13 cellular contexts compared by ENCODE assay signal in genomic region chr11:57320719-57321387, GRCh38. TPM values are rescaled to one million over a fixed set of nuclear protein-coding genes. Genes with fewer than 3 reads are reported as not detected.
A peak's percentile ranks its signal among the peaks of the same experiment; 100 is the strongest.
DNase-seq lines count a peak whose midpoint lies in the region; ATAC-seq and TF ChIP-seq lines count a peak whose summit lies in the region.
"Had no signal": no experiment of that assay in that cellular context is flagged by ENCODE, and none has a peak within 500 bp of the region (broad histone marks: within the 10 kb centered on the region; RNA-seq: fewer than 3 reads in every experiment).

No MANE protein-coding gene starts in this region.

- H3K4me3 Mint-ChIP-seq in stimulated activated naive CD8-positive, alpha-beta T cell treated with anti-CD3 and anti-CD28 coated beads, Interleukin-15, Interleukin-2, amounts not matched to agents 100 ng/mL and 50 ng/mL, for 24 hours, result no peak overlapping the region
- peak overlapping the region; percentile 97 for H3K4me3 Mint-ChIP-seq in neural crest cell

- peak overlapping the region; percentile 96 to 100 (median 99) for H3K27ac ChIP-seq in esophagus squamous epithelium

- no peaks in the 10 kb centered on the region for H3K27me3 ChIP-seq in esophagus squamous epithelium
- H3K27me3 ChIP-seq: BE2C had no signal

- peaks cover 28 to 50% (median 29%) of the 10 kb centered on the region in 3 donors for H3K36me3 ChIP-seq in esophagus squamous epithelium

- H3K27ac Mint-ChIP-seq in stimulated activated naive CD8-positive, alpha-beta T cell treated with anti-CD3 and anti-CD28 coated beads, Interleukin-15, Interleukin-2, amounts not matched to agents 100 ng/mL and 50 ng/mL, for 24 hours, result peak overlapping the region; percentile 19
- H3K27ac Mint-ChIP-seq in neural crest cell (ENCODE audit: unreplicated experiment), result no peak overlapping the region

- H3K4me1 Mint-ChIP-seq in stimulated activated naive CD8-positive, alpha-beta T cell treated with anti-CD3 and anti-CD28 coated beads, Interleukin-15, Interleukin-2, amounts not matched to agents 100 ng/mL and 50 ng/mL, for 24 hours (ENCODE audit: low read depth), result peaks cover 31% of the 10 kb centered on the region
- peaks cover 51% of the 10 kb centered on the region for H3K4me1 Mint-ChIP-seq in neural crest cell

- ATAC-seq in stimulated activated naive CD8-positive, alpha-beta T cell treated with anti-CD3 and anti-CD28 coated beads, Interleukin-15, Interleukin-2, amounts not matched to agents 100 U/mL and 50 U/mL, for 24 hours, result no peak
- ATAC-seq: esophagus mucosa had no signal

- H3K4me1 ChIP-seq in esophagus squamous epithelium, result peaks cover 42 to 91% (median 71%) of the 10 kb centered on the region in 3 donors

- intact Hi-C loops in esophagus squamous epithelium (cut with DNase I), result no loop called here

- no peaks in the 10 kb centered on the region for H3K9me3 ChIP-seq in esophagus squamous epithelium
- H3K9me3 ChIP-seq: BE2C had no signal

- 61 to 62% methylated on average over 2 of the region's 2 CpGs for WGBS in esophagus squamous epithelium, 2 donors

- no peaks in the 10 kb centered on the region for H3K27me3 Mint-ChIP-seq in stimulated activated naive CD8-positive, alpha-beta T cell treated with anti-CD3 and anti-CD28 coated beads, Interleukin-15, Interleukin-2, amounts not matched to agents 100 ng/mL and 50 ng/mL, for 24 hours
- H3K27me3 Mint-ChIP-seq in neural crest cell (ENCODE audit: low read depth), result no peaks in the 10 kb centered on the region

- H3K4me3 ChIP-seq in esophagus squamous epithelium, result peak overlapping the region in 3 of 4 donors; percentile 86 to 93 (median 86)

- no peak for TF ChIP-seq CTCF in esophagus squamous epithelium (IDR thresholded peaks at IDR 0.05)
- no peak for TF ChIP-seq CTCF in neural crest cell (conservative IDR thresholded peaks at IDR 0.05)

- no peak for DNase-seq in stimulated activated naive CD8-positive, alpha-beta T cell treated with anti-CD3 and anti-CD28 coated beads, Interleukin-15, Interleukin-2, amounts not matched to agents 100 U/mL and 50 U/mL, for 24 hours
- DNase-seq in esophagus squamous epithelium (lab: John Stamatoyannopoulos, UW), result no peak
- DNase-seq in neural crest cell (ENCODE audit: low read depth, low spot score), result no peak
- DNase-seq in NCI-H510A treated with DMSO at 0.1 percent for 48 hours (lab: John Stamatoyannopoulos, UW), result no peak
- DNase-seq in NCI-H1092 (lab: John Stamatoyannopoulos, UW), result no peak
- no peak for DNase-seq in activated naive CD4-positive, alpha-beta T cell treated with anti-CD3 and anti-CD28 coated beads, Interleukin-2, amount 50 U/mL, for 16 hours
- no peak for DNase-seq in NCI-H524 (lab: John Stamatoyannopoulos, UW)
- DNase-seq: activated CD4-positive, alpha-beta T cell treated with anti-CD3 and anti-CD28 coated beads for 48 hours; BE2C; midbrain; stimulated activated CD4-positive, alpha-beta T cell treated with anti-CD3 and anti-CD28 coated beads, Interleukin-2, amount 100 ng/mL, for 48 hours had no signal

- TF ChIP-seq POLR2A in esophagus squamous epithelium (IDR thresholded peaks at IDR 0.05), result no peak

- H3K36me3 Mint-ChIP-seq in stimulated activated naive CD8-positive, alpha-beta T cell treated with anti-CD3 and anti-CD28 coated beads, Interleukin-15, Interleukin-2, amounts not matched to agents 100 ng/mL and 50 ng/mL, for 24 hours (ENCODE audit: low read depth), result peaks cover 15% of the 10 kb centered on the region
- H3K36me3 Mint-ChIP-seq in neural crest cell (ENCODE audit: low read depth), result peaks cover 11% of the 10 kb centered on the region

- H3K9me3 Mint-ChIP-seq in stimulated activated naive CD8-positive, alpha-beta T cell treated with anti-CD3 and anti-CD28 coated beads, Interleukin-15, Interleukin-2, amounts not matched to agents 100 ng/mL and 50 ng/mL, for 24 hours, result no peaks in the 10 kb centered on the region
- H3K9me3 Mint-ChIP-seq in neural crest cell, result no peaks in the 10 kb centered on the region

RNA-seq across cellular contexts. Expression of gene TNKS1BP1, which starts 3.9 kb away (rescaled TPM):
- total RNA-seq in esophagus squamous epithelium, result 100 to 1,000 TPM in 3 of 4 donors, 10 to 100 TPM in 1; 94.6 to 212 (median 124) TPM
- 105 and 114 TPM in 2 replicates for total RNA-seq in neural crest cell

RNA-seq across cellular contexts. Expression of gene SSRP1, which starts 14.8 kb away (rescaled TPM):
- total RNA-seq in esophagus squamous epithelium (10 to 100 TPM; 49.0 to 98.8 (median 81.3) TPM), neural crest cell (280 TPM in 2 replicates)

RNA-seq across cellular contexts. Expression of gene P2RX3, which starts 17.3 kb away (rescaled TPM):
- total RNA-seq in esophagus squamous epithelium, result not detected
- total RNA-seq in neural crest cell, result 14.3 and 15.5 TPM in 2 replicates
- total RNA-seq: esophagus mucosa had no signal

Comparison
In these comparisons a context has a peak if more than half of its experiments do, and no peak if none do; other contexts are left out.
1. RNA of gene P2RX3, which starts 17.3 kb away (total RNA-seq): 14.3 to 15.5 TPM in neural crest cell; not detected in esophagus squamous epithelium; every median in the first group is over 10 times any median in the second.